In genomic region chr19:49438261-49438660, GRCh38 we compare ENCODE assay signal across 32 cellular contexts. TPM values are rescaled to one million over a fixed set of nuclear protein-coding genes. Genes with fewer than 3 reads are reported as not detected.
"Had no signal": no experiment of that assay in that cellular context is flagged by ENCODE, and none has a peak within 500 bp of the region (broad histone marks: within the 10 kb centered on the region; RNA-seq: fewer than 3 reads in every experiment).

No MANE protein-coding gene starts in this region.

- DNase-seq: activated CD4-positive, alpha-beta T cell treated with anti-CD3 and anti-CD28 coated beads, Interleukin-2, amount 10 ng/mL, durations not matched to agents 7 days and 5 days; activated CD4-positive, CD25-positive, alpha-beta regulatory T cell treated with anti-CD3 and anti-CD28 coated beads, Interleukin-2, amount 50 U/mL, for 72 hours; activated CD8-positive, alpha-beta memory T cell treated with anti-CD3 and anti-CD28 coated beads, Interleukin-2, amount 10 ng/mL, durations not matched to agents 7 days and 5 days; activated CD8-positive, alpha-beta T cell treated with anti-CD3 and anti-CD28 coated beads for 36 hours; activated effector memory CD4-positive, alpha-beta T cell treated with anti-CD3 and anti-CD28 coated beads, Interleukin-2, amount 50 U/mL, for 16 hours; activated naive CD4-positive, alpha-beta T cell treated with anti-CD3 and anti-CD28 coated beads, Interleukin-2, amount 50 U/mL, for 16 hours; activated naive CD8-positive, alpha-beta T cell treated with anti-CD3 and anti-CD28 coated beads, Interleukin-2, amount 50 U/mL, for 24 hours; activated T-cell treated with anti-CD3 and anti-CD28 coated beads for 4 hours; aorta; brain microvascular endothelial cell; effector memory CD8-positive, alpha-beta T cell; esophagus squamous epithelium; gastrocnemius medialis; heart right ventricle; left colon; mesendoderm; mucosa of descending colon; retina; stimulated activated CD4-positive, alpha-beta T cell treated with anti-CD3 and anti-CD28 coated beads, Interleukin-2, amount 100 ng/mL, for 48 hours; stimulated activated naive CD4-positive, alpha-beta T cell; T-helper 2 cell; testis; trophoblast cell; uterus had no signal

- H3K27ac Mint-ChIP-seq: activated CD8-positive, alpha-beta T cell treated with anti-CD3 and anti-CD28 coated beads for 36 hours; activated naive CD8-positive, alpha-beta T cell treated with anti-CD3 and anti-CD28 coated beads, Interleukin-2, amount 50 U/mL, for 24 hours; effector memory CD8-positive, alpha-beta T cell; progenitor cell of endocrine pancreas had no signal

- H3K27me3 ChIP-seq: testis had no signal

- H3K27ac ChIP-seq: brain microvascular endothelial cell, esophagus squamous epithelium, gastrocnemius medialis, heart right ventricle, testis, uterus, VCaP had no signal

- H3K4me3 ChIP-seq: esophagus squamous epithelium, gastrocnemius medialis, heart right ventricle, mucosa of descending colon, testis, uterus had no signal

- H3K9me3 ChIP-seq: esophagus squamous epithelium, gastrocnemius medialis, heart right ventricle, mucosa of descending colon, testis, uterus had no signal

- ATAC-seq: activated CD8-positive, alpha-beta memory T cell treated with anti-CD3 and anti-CD28 coated beads, Interleukin-2, amount 10 ng/mL, durations not matched to agents 7 days and 5 days; activated CD8-positive, alpha-beta T cell treated with anti-CD3 and anti-CD28 coated beads for 36 hours; activated naive CD8-positive, alpha-beta T cell treated with anti-CD3 and anti-CD28 coated beads, Interleukin-2, amount 50 U/mL, for 24 hours; effector memory CD8-positive, alpha-beta T cell; gastrocnemius medialis; heart right ventricle; left colon; mucosa of descending colon had no signal

- H3K4me1 ChIP-seq: gastrocnemius medialis had no signal

- H3K36me3 ChIP-seq: brain microvascular endothelial cell, esophagus squamous epithelium, gastrocnemius medialis, heart right ventricle, uterus had no signal

- H3K4me3 Mint-ChIP-seq: activated CD4-positive, alpha-beta T cell treated with anti-CD3 and anti-CD28 coated beads, Interleukin-2, amount 10 ng/mL, durations not matched to agents 7 days and 5 days; activated CD8-positive, alpha-beta memory T cell treated with anti-CD3 and anti-CD28 coated beads, Interleukin-2, amount 10 ng/mL, durations not matched to agents 7 days and 5 days; activated CD8-positive, alpha-beta T cell treated with anti-CD3 and anti-CD28 coated beads for 36 hours; activated naive CD8-positive, alpha-beta T cell treated with anti-CD3 and anti-CD28 coated beads, Interleukin-2, amount 50 U/mL, for 24 hours; effector memory CD8-positive, alpha-beta T cell had no signal

- H3K9me3 Mint-ChIP-seq: activated CD4-positive, alpha-beta T cell treated with anti-CD3 and anti-CD28 coated beads, Interleukin-2, amount 10 ng/mL, durations not matched to agents 7 days and 5 days; activated CD8-positive, alpha-beta T cell treated with anti-CD3 and anti-CD28 coated beads for 36 hours; activated naive CD8-positive, alpha-beta T cell treated with anti-CD3 and anti-CD28 coated beads, Interleukin-2, amount 50 U/mL, for 24 hours; effector memory CD8-positive, alpha-beta T cell had no signal

- H3K36me3 Mint-ChIP-seq: activated CD8-positive, alpha-beta memory T cell treated with anti-CD3 and anti-CD28 coated beads, Interleukin-2, amount 10 ng/mL, durations not matched to agents 7 days and 5 days had no signal

- FAIRE-seq: colon, keratinocyte had no signal

RNA-seq across cellular contexts. Expression of gene GFY, which starts 13.1 kb away (rescaled TPM):
- total RNA-seq: activated CD4-positive, alpha-beta T cell treated with anti-CD3 and anti-CD28 coated beads, Interleukin-2, amount 10 ng/mL, durations not matched to agents 7 days and 5 days; activated CD8-positive, alpha-beta memory T cell treated with anti-CD3 and anti-CD28 coated beads, Interleukin-2, amount 10 ng/mL, durations not matched to agents 7 days and 5 days; activated CD8-positive, alpha-beta T cell treated with anti-CD3 and anti-CD28 coated beads for 36 hours; aorta; dermis microvascular lymphatic vessel endothelial cell; esophagus squamous epithelium; gastrocnemius medialis; heart right ventricle; left colon; lower leg skin; mucosa of descending colon; osteoblast; progenitor cell of endocrine pancreas; uterus had no signal
- polyA plus RNA-seq: aorta, keratinocyte, neural cell had no signal

RNA-seq across cellular contexts. Expression of gene PTH2, which starts 15.0 kb away (rescaled TPM):
- total RNA-seq: activated CD8-positive, alpha-beta memory T cell treated with anti-CD3 and anti-CD28 coated beads, Interleukin-2, amount 10 ng/mL, durations not matched to agents 7 days and 5 days; activated CD8-positive, alpha-beta T cell treated with anti-CD3 and anti-CD28 coated beads for 36 hours; aorta; dermis microvascular lymphatic vessel endothelial cell; esophagus squamous epithelium; gastrocnemius medialis; heart right ventricle; left colon; lower leg skin; mucosa of descending colon; osteoblast; progenitor cell of endocrine pancreas; testis; uterus had no signal
- polyA plus RNA-seq: aorta, heart right ventricle, keratinocyte, neural cell had no signal
